Comparison of ENCODE assay signal across 22 cellular contexts in genomic region chrX:101787934-101788333, GRCh38.
DNase-seq lines count a peak whose midpoint lies in the region; ATAC-seq, FAIRE-seq and TF ChIP-seq lines count a peak whose summit lies in the region.
"Had no signal": no experiment of that assay in that cellular context is flagged by ENCODE, and none has a peak within 500 bp of the region (broad histone marks: within the 10 kb centered on the region; RNA-seq: fewer than 3 reads in every experiment).

No MANE protein-coding gene starts in this region.

- no peak overlapping the region for H3K9ac ChIP-seq in astrocyte (ENCODE audit: low read length)
- no peak overlapping the region for H3K9ac ChIP-seq in endodermal cell (ENCODE audit: extremely low read depth, low read length, poor library complexity, severe bottlenecking)
- H3K9ac ChIP-seq in trophoblast cell (ENCODE audit: low read length) = no peak overlapping the region
- H3K9ac ChIP-seq: KMS-11 had no signal

- H3K4me1 Mint-ChIP-seq in GM23338 (no peaks in the 10 kb centered on the region), astrocyte (ENCODE audit: low read depth, unreplicated experiment) (peaks cover 2% of the 10 kb centered on the region), endodermal cell (no peaks in the 10 kb centered on the region)

- no peak overlapping the region for H3K27ac Mint-ChIP-seq in GM23338
- H3K27ac Mint-ChIP-seq in astrocyte (ENCODE audit: unreplicated experiment) = no peak overlapping the region
- no peak overlapping the region for H3K27ac Mint-ChIP-seq in endodermal cell
- H3K27ac Mint-ChIP-seq: CD4-positive, alpha-beta T cell; HFFc6 had no signal

- H3K14ac ChIP-seq in trophoblast cell (ENCODE audit: low read length) = no peak overlapping the region

- H3K27me3 Mint-ChIP-seq in GM23338 (ENCODE audit: insufficient read depth, low read depth, poor library complexity) = no peaks in the 10 kb centered on the region
- H3K27me3 Mint-ChIP-seq in astrocyte (ENCODE audit: low read depth, unreplicated experiment) = no peaks in the 10 kb centered on the region
- no peaks in the 10 kb centered on the region for H3K27me3 Mint-ChIP-seq in endodermal cell (ENCODE audit: insufficient read depth)

- H3K4me2 ChIP-seq in GM23338 (no peak overlapping the region), astrocyte (ENCODE audit: low read length) (no peak overlapping the region), trophoblast cell (ENCODE audit: low read length) (no peak overlapping the region)
- H3K4me2 ChIP-seq: KMS-11 had no signal

- H3K9me3 ChIP-seq in A673 (ENCODE audit: low read depth, low read length, poor library complexity, severe bottlenecking) (no peaks in the 10 kb centered on the region), astrocyte (ENCODE audit: insufficient read depth, low read depth, low read length) (no peaks in the 10 kb centered on the region), endodermal cell (ENCODE audit: control insufficient read depth, low read length) (no peaks in the 10 kb centered on the region), breast epithelium (no peaks in the 10 kb centered on the region), trophoblast cell (ENCODE audit: insufficient read depth, low read depth, low read length) (no peaks in the 10 kb centered on the region)
- H3K9me3 ChIP-seq: Caco-2 had no signal

- no peak overlapping the region for H4K8ac ChIP-seq in trophoblast cell (ENCODE audit: low read depth, low read length)

- DNase-seq in A673 (ENCODE audit: low spot score) (peak; percentile 4), GM23338 (ENCODE audit: low spot score) (peak; percentile 12), astrocyte (ENCODE audit: low read depth) (no peak), endodermal cell (no peak), foreskin melanocyte (no peak), breast epithelium (ENCODE audit: low spot score in 2 of 2) (no peak), trophoblast cell (no peak)
- DNase-seq in activated naive CD4-positive, alpha-beta T cell (lab: John Stamatoyannopoulos, UW) = no peak
- DNase-seq: AML-193; Caco-2; CD4-positive, alpha-beta T cell; HFFc6 had no signal

- no peaks in the 10 kb centered on the region for H3K27me3 ChIP-seq in A673 (replicated peaks; ENCODE audit: insufficient read depth, low read depth, low read length, poor library complexity)
- H3K27me3 ChIP-seq in GM23338 (ENCODE audit: insufficient read depth) = no peaks in the 10 kb centered on the region
- no peaks in the 10 kb centered on the region for H3K27me3 ChIP-seq in astrocyte (ENCODE audit: insufficient read depth, low read length)
- no peaks in the 10 kb centered on the region for H3K27me3 ChIP-seq in endodermal cell (ENCODE audit: control insufficient read depth, insufficient read depth, low read length, poor library complexity, severe bottlenecking)
- peaks cover 0 to 16% of the 10 kb centered on the region in 2 donors for H3K27me3 ChIP-seq in breast epithelium
- no peaks in the 10 kb centered on the region for H3K27me3 ChIP-seq in trophoblast cell (ENCODE audit: insufficient read depth, low read length)

- no peak overlapping the region for H3K27ac ChIP-seq in A673 (ENCODE audit: low read depth, low read length, poor library complexity, severe bottlenecking)
- no peak overlapping the region for H3K27ac ChIP-seq in GM23338 (ENCODE audit: low read depth)
- no peak overlapping the region for H3K27ac ChIP-seq in astrocyte (ENCODE audit: low read depth, low read length)
- H3K27ac ChIP-seq in endodermal cell (ENCODE audit: low read depth, low read length) = no peak overlapping the region
- no peak overlapping the region for H3K27ac ChIP-seq in breast epithelium
- H3K27ac ChIP-seq in trophoblast cell (ENCODE audit: low read depth, low read length) = no peak overlapping the region
- H3K27ac ChIP-seq: C4-2B, HL-60, KMS-11 had no signal

- no peak overlapping the region for H2BK12ac ChIP-seq in trophoblast cell (ENCODE audit: low read length)

- H3K9me2 ChIP-seq in GM23338 (ENCODE audit: insufficient read depth) = no peaks in the 10 kb centered on the region

- TF ChIP-seq POLR2A in breast epithelium (IDR thresholded peaks at IDR 0.05) = no peak

- no peak; the same call in 1 of the 2 replicates for TF ChIP-seq CTCF in A673 (conservative IDR thresholded peaks at IDR 0.05; ENCODE audit: low read depth, low read length)
- TF ChIP-seq CTCF in GM23338 (conservative IDR thresholded peaks at IDR 0.05; ENCODE audit: low read depth in 2 of 2) = peak; percentile 34 to 46
- no peak for TF ChIP-seq CTCF in astrocyte (IDR thresholded peaks at IDR 0.05; ENCODE audit: insufficient read depth, low read depth, low read length)
- TF ChIP-seq CTCF in endodermal cell (conservative IDR thresholded peaks at IDR 0.05) = peak; percentile 46
- TF ChIP-seq CTCF in breast epithelium (IDR thresholded peaks at IDR 0.05) = no peak

- H3K4me1 ChIP-seq in A673 (ENCODE audit: insufficient read depth, low read length, poor library complexity, severe bottlenecking) (no peaks in the 10 kb centered on the region), GM23338 (ENCODE audit: insufficient read depth) (no peaks in the 10 kb centered on the region), astrocyte (ENCODE audit: insufficient read depth, low read length) (no peaks in the 10 kb centered on the region), endodermal cell (ENCODE audit: control insufficient read depth, insufficient read depth, low read length) (no peaks in the 10 kb centered on the region), breast epithelium (no peaks in the 10 kb centered on the region), trophoblast cell (ENCODE audit: control insufficient read depth in 1 of 2, insufficient read depth in 2 of 2, low read length in 2 of 2) (no peaks in the 10 kb centered on the region)
- H3K4me1 ChIP-seq: Caco-2 had no signal

- CTCF ChIA-PET in A673 (lab: Charles Lee) = no interaction called here

- peak; percentile 82 for FAIRE-seq in astrocyte (lab: Jason Lieb, UNC)
- FAIRE-seq: A204.1, D721Med, G401.6, GM12892, GM18507, H54 had no signal

- H3K79me2 ChIP-seq in GM23338 (replicated peaks; ENCODE audit: insufficient read depth) (no peaks in the 10 kb centered on the region), astrocyte (ENCODE audit: insufficient read depth, low read length) (no peaks in the 10 kb centered on the region), trophoblast cell (ENCODE audit: control insufficient read depth, insufficient read depth, low read length, poor library complexity) (no peaks in the 10 kb centered on the region)

- H4K12ac ChIP-seq in trophoblast cell (ENCODE audit: low read depth, low read length) = no peak overlapping the region

- no peak overlapping the region for H3K4me3 Mint-ChIP-seq in GM23338
- no peak overlapping the region for H3K4me3 Mint-ChIP-seq in astrocyte (ENCODE audit: unreplicated experiment)
- no peak overlapping the region for H3K4me3 Mint-ChIP-seq in endodermal cell
- H3K4me3 Mint-ChIP-seq: CD4-positive, alpha-beta T cell; HFFc6 had no signal

- no peak overlapping the region for H4K91ac ChIP-seq in trophoblast cell (ENCODE audit: low read depth, low read length)

- no TSS peak for BruUV-seq in A673 (replicated peaks; lab: Mats Ljungman, UMichigan)

- H4K20me1 ChIP-seq in GM23338 (replicated peaks; ENCODE audit: insufficient read depth) (no peaks in the 10 kb centered on the region), astrocyte (ENCODE audit: insufficient read depth, low read length) (no peaks in the 10 kb centered on the region)

- no peak overlapping the region for H2BK5ac ChIP-seq in trophoblast cell (ENCODE audit: low read depth, low read length, poor library complexity)

- intact Hi-C loops in A673 (cut with micrococcal nuclease; ENCODE audit: unreplicated experiment) = no loop called here
- intact Hi-C loops in breast epithelium (cut with DNase I; ENCODE audit: low total_unique reads) = no loop called here

- H3K36me3 Mint-ChIP-seq in GM23338 (ENCODE audit: low read depth) (no peaks in the 10 kb centered on the region), astrocyte (ENCODE audit: low read depth, unreplicated experiment) (no peaks in the 10 kb centered on the region), endodermal cell (ENCODE audit: low read depth) (no peaks in the 10 kb centered on the region)

- H2AFZ ChIP-seq in GM23338 (no peak overlapping the region), astrocyte (ENCODE audit: low read depth, low read length) (no peak overlapping the region), trophoblast cell (ENCODE audit: insufficient read depth, low read length, poor library complexity) (no peak overlapping the region)

- no peaks in the 10 kb centered on the region for H3F3A ChIP-seq in GM23338 (replicated peaks; ENCODE audit: low read depth)

- H3K9me3 Mint-ChIP-seq in GM23338 = peaks cover 7% of the 10 kb centered on the region; the same call in 2 of the 3 replicates
- H3K9me3 Mint-ChIP-seq in astrocyte (ENCODE audit: unreplicated experiment) = no peaks in the 10 kb centered on the region
- peaks cover 30% of the 10 kb centered on the region for H3K9me3 Mint-ChIP-seq in endodermal cell
- H3K9me3 Mint-ChIP-seq: CD4-positive, alpha-beta T cell; HFFc6 had no signal

- no peak overlapping the region for H3K18ac ChIP-seq in trophoblast cell (ENCODE audit: low read length)

- H3K4me3 ChIP-seq in A673 (ENCODE audit: low read depth, low read length, poor library complexity, severe bottlenecking) (no peak overlapping the region), GM23338 (no peak overlapping the region), astrocyte (ENCODE audit: insufficient read depth, low read depth, low read length) (no peak overlapping the region), endodermal cell (ENCODE audit: low read length) (no peak overlapping the region), breast epithelium (no peak overlapping the region), trophoblast cell (ENCODE audit: low read depth, low read length) (no peak overlapping the region)

- H3K23ac ChIP-seq in trophoblast cell (ENCODE audit: low read length) = no peak overlapping the region

- H3K4ac ChIP-seq in trophoblast cell (ENCODE audit: low read depth, low read length) = no peak overlapping the region

- 100% methylated on average over 1 of the region's 1 CpG; no CpG with 5 or more reads in 1 of the 2 experiments for WGBS in endodermal cell (ENCODE audit: insufficient coverage in 1 of 2, insufficient read length in 1 of 2), 2 experiments
- no CpG with 5 or more reads among the region's 1 CpG for whole genome bisulfite sequencing in trophoblast cell (ENCODE audit: extremely low coverage, insufficient coverage, insufficient read length)

- no peak for ATAC-seq in GM23338
- ATAC-seq: HCT116 had no signal

- H3K79me1 ChIP-seq in trophoblast cell (ENCODE audit: low read length) = no peaks in the 10 kb centered on the region

- H3K36me3 ChIP-seq in A673 (ENCODE audit: insufficient read depth, low read length, poor library complexity, severe bottlenecking) = no peaks in the 10 kb centered on the region
- no peaks in the 10 kb centered on the region for H3K36me3 ChIP-seq in GM23338 (ENCODE audit: insufficient read depth)
- H3K36me3 ChIP-seq in astrocyte (ENCODE audit: insufficient read depth, low read length) = no peaks in the 10 kb centered on the region
- no peaks in the 10 kb centered on the region for H3K36me3 ChIP-seq in endodermal cell (ENCODE audit: control insufficient read depth, insufficient read depth, low read length)
- H3K36me3 ChIP-seq in breast epithelium = no peaks in the 10 kb centered on the region
- no peaks in the 10 kb centered on the region for H3K36me3 ChIP-seq in trophoblast cell (ENCODE audit: control insufficient read depth in 1 of 2, insufficient read depth in 2 of 2, low read length in 2 of 2)

- no peak overlapping the region for H2AK5ac ChIP-seq in trophoblast cell (ENCODE audit: low read length)

- POLR2A ChIA-PET in A673 (lab: Charles Lee; ENCODE audit: low non-redundant PET) = no interaction called here

- no peak overlapping the region for H2BK120ac ChIP-seq in trophoblast cell (ENCODE audit: insufficient read depth, low read length, poor library complexity)

Comparison
In these comparisons a context has a peak if more than half of its experiments do, and no peak if none do; other contexts are left out.
1. DNase-seq: peak in A673 (single experiment) and GM23338 (single experiment); none in astrocyte (single experiment), endodermal cell (single experiment), activated naive CD4-positive, alpha-beta T cell (0 of 4), foreskin melanocyte (single experiment), breast epithelium (0 of 2) and trophoblast cell (0 of 2).
2. CTCF ChIP-seq: peak in GM23338 (2 of 2) and endodermal cell (single experiment); none in A673 (single experiment), astrocyte (single experiment) and breast epithelium (0 of 3).